Comparison of ENCODE assay signal across 8 cellular contexts in the genomic region with DNA sequence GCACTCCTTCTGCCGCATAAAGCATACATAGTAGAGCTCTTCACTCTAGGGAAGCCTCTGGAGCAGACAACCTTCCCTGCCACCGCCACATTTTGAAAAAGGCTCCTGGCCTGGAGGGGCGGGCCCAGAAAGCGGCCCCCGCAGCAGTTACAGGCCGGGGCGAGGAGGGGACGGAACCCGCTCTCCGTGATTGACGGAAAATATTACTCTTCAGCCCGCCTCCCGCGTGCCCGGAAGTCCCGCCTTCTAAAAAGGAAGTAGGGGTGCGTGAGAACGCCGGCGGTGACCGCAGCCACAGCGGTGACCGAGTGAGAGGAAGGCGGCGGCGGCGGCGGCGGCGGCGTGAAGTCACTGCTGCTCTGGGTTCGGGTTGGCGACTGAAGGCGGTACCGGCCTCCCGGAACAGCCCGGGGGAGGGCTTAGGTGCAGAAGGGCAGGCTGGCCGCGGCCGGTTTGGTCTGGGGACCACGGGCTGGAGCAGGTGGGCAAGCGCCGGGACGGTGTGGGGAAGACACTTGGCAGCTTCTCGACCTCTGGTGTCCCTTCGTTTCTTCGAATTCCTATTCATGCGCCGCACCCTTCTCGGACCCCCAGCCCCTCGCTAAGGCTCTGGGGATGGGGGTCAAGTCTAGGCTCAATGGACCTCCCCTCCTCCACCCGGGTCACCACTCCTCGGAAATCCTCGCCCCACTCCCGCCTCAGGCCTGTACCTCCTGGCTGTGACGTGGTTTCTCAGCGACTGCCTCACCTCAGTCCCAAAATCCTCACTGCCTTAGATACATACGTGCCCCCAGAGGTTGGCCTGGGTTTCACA. TPM values are rescaled to one million over a fixed set of nuclear protein-coding genes. Genes with fewer than 3 reads are reported as not detected.
A peak's percentile ranks its signal among the peaks of the same experiment; 100 is the strongest.
DNase-seq lines count a peak whose midpoint lies in the region; FAIRE-seq and TF ChIP-seq lines count a peak whose summit lies in the region.

TSS of gene HCCS (plus strand) at position 295 of the 814 bp plus-strand sequence. CDS start 729 bp downstream, outside the sequence.

- no peak within 1 kb of the TSS for H3K4me3 Mint-ChIP-seq in neural crest cell

- peak within 1 kb of the TSS; percentile 89 for H3K4me3 ChIP-seq in Loucy (ENCODE audit: low read length, poor library complexity, severe bottlenecking)
- peak within 1 kb of the TSS; percentile 78 for H3K4me3 ChIP-seq in stomach smooth muscle (ENCODE audit: low read length in 2 of 2)

- no peaks in the 10 kb centered on the region for H3K9me2 ChIP-seq in Loucy (replicated peaks; ENCODE audit: low read depth, low read length)

- peak within 1 kb of the TSS; percentile 75 for H3K27ac ChIP-seq in stomach smooth muscle (ENCODE audit: low read length)

- TF ChIP-seq CTCF in Loucy (conservative IDR thresholded peaks at IDR 0.05; ENCODE audit: low read length) (no peak; the same call in 1 of the 2 replicates), neural crest cell (conservative IDR thresholded peaks at IDR 0.05) (no peak)

- H2AFZ ChIP-seq in Loucy (ENCODE audit: low read length): peak within 1 kb of the TSS; percentile 98

- H3K36me3 ChIP-seq in Loucy (ENCODE audit: insufficient read depth, low read length) (peaks cover 20% of the 10 kb centered on the region; the same call in 1 of the 2 replicates), stomach smooth muscle (ENCODE audit: control insufficient read depth in 2 of 2, insufficient read depth in 2 of 2, low read length in 2 of 2) (peaks cover 10 to 13% of the 10 kb centered on the region in 2 donors)

- H3K9ac ChIP-seq in Loucy (ENCODE audit: low read depth, low read length, poor library complexity, severe bottlenecking): peak within 1 kb of the TSS; percentile 88
- H3K9ac ChIP-seq in stomach smooth muscle (ENCODE audit: low read length in 2 of 2): peak within 1 kb of the TSS; percentile 80 to 87

- H3K36me3 Mint-ChIP-seq in neural crest cell (ENCODE audit: low read depth): peaks cover 3% of the 10 kb centered on the region

- H3K4me2 ChIP-seq in Loucy (ENCODE audit: low read depth, low read length, poor library complexity, severe bottlenecking): peak within 1 kb of the TSS; percentile 91

- DNase-seq in H54 (ENCODE audit: insufficient read length, low spot score): peak; percentile 21
- DNase-seq in SIG-M5 (lab: John Stamatoyannopoulos, UW): peak; percentile 3
- peak; percentile 73 for DNase-seq in activated gamma-delta T cell (lab: John Stamatoyannopoulos, UW)
- peak; percentile 41 for DNase-seq in fibroblast of the conjunctiva (ENCODE audit: low read depth)
- peak; percentile 58 for DNase-seq in neural crest cell (ENCODE audit: low read depth, low spot score)

- H3K27me3 Mint-ChIP-seq in neural crest cell (ENCODE audit: low read depth): no peaks in the 10 kb centered on the region

- TF ChIP-seq POLR2A in H54 (IDR thresholded peaks at IDR 0.05; ENCODE audit: low read depth, low read length): no peak; the same call in 1 of the 2 replicates

- H3F3A ChIP-seq in Loucy (ENCODE audit: low read depth): no peaks in the 10 kb centered on the region

- H3K4me1 Mint-ChIP-seq in neural crest cell: peaks cover 6% of the 10 kb centered on the region

- FAIRE-seq in G401.6 (lab: Jason Lieb, UNC) (peak; percentile 97), H54 (lab: Jason Lieb, UNC) (no peak)

- peaks cover 47% of the 10 kb centered on the region for H3K79me2 ChIP-seq in Loucy (ENCODE audit: insufficient read depth, low read length)

- peak within 1 kb of the TSS; percentile 99 for H3K27ac Mint-ChIP-seq in neural crest cell (ENCODE audit: unreplicated experiment)

- H4K20me1 ChIP-seq in Loucy (ENCODE audit: insufficient read depth, low read length, poor library complexity, severe bottlenecking): peaks cover 13% of the 10 kb centered on the region

- H3K9me3 Mint-ChIP-seq in neural crest cell: no peaks in the 10 kb centered on the region

- H3K4me1 ChIP-seq in Loucy (ENCODE audit: insufficient read depth, low read length, poor library complexity, severe bottlenecking) (peaks cover 32% of the 10 kb centered on the region), stomach smooth muscle (ENCODE audit: control insufficient read depth, insufficient read depth, low read length) (peaks cover 16% of the 10 kb centered on the region)

- H3K9me3 ChIP-seq in Loucy (ENCODE audit: insufficient read depth, low read depth, low read length): no peaks in the 10 kb centered on the region
- no peaks in the 10 kb centered on the region for H3K9me3 ChIP-seq in stomach smooth muscle (ENCODE audit: control insufficient read depth in 2 of 2, low read length in 2 of 2)

- H3K27me3 ChIP-seq in Loucy (ENCODE audit: insufficient read depth, low read length, poor library complexity, severe bottlenecking): no peaks in the 10 kb centered on the region
- H3K27me3 ChIP-seq in stomach smooth muscle (ENCODE audit: control insufficient read depth in 1 of 2, insufficient read depth in 2 of 2, low read length in 2 of 2): no peaks in the 10 kb centered on the region

RNA-seq across cellular contexts. Expression of gene HCCS, which starts in this region (rescaled TPM):
- 19.6 and 20.9 TPM in 2 replicates for total RNA-seq in neural crest cell

Comparison
In these comparisons a context has a peak if more than half of its experiments do, and no peak if none do; other contexts are left out.
1. Peak in every context shown above with its lines: DNase-seq, H3K4me3 ChIP-seq and H3K27ac ChIP-seq.
2. DNase-seq: peak in every context shown above with its lines; median percentile 73 in activated gamma-delta T cell; 58 in neural crest cell; 41 in fibroblast of the conjunctiva; 21 in H54; 3 in SIG-M5.